In the genomic region with DNA sequence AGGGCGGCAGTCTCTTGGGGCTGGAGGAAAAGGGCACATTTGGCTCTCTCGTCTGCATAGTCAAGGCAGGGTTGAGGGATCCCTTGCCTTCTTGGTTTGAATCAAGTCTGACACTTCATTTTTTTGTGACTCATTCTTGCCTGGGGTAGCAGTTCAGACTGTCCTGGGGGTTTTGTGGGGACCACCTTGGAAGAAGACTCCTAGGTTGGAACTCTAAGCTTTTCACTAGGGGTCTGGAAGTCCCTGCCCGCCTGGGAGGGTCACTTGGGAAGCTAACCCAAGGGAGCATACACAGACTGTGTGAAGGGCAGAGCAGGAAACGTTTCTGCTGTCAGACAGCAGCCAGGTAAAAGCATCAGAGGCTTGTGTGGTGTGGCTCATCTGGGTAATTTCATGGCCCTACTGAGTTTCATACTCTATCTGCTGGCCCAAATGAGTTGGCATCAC, we compare ENCODE assay signal across 15 cellular contexts. TPM values are rescaled to one million over a fixed set of nuclear protein-coding genes. Genes with fewer than 3 reads are reported as not detected.
A peak's percentile ranks its signal among the peaks of the same experiment; 100 is the strongest.
DNase-seq lines count a peak whose midpoint lies in the region; ATAC-seq and TF ChIP-seq lines count a peak whose summit lies in the region.
"Had no signal": no experiment of that assay in that cellular context is flagged by ENCODE, and none has a peak within 500 bp of the region (broad histone marks: within the 10 kb centered on the region; RNA-seq: fewer than 3 reads in every experiment).

No MANE protein-coding gene starts in this region.

- no peak overlapping the region for H3K4me2 ChIP-seq in GM23338

- no peak overlapping the region for H3K27ac ChIP-seq in GM23338 (ENCODE audit: low read depth)
- H3K27ac ChIP-seq: gastroesophageal sphincter had no signal

- no peak overlapping the region for H3K4me3 Mint-ChIP-seq in activated CD4-positive, alpha-beta T cell treated with anti-CD3 and anti-CD28 coated beads for 36 hours
- no peak overlapping the region for H3K4me3 Mint-ChIP-seq in stimulated activated memory B cell treated with anti-CD40 and anti-IgM and Interleukin-4, amounts not matched to agents 10 μg/mL and 1 μg/mL and 100 μg/mL, for 72 hours
- no peak overlapping the region for H3K4me3 Mint-ChIP-seq in GM23338

- CTCF ChIA-PET in activated CD4-positive, alpha-beta T cell treated with anti-CD3 and anti-CD28 coated beads for 36 hours (lab: Charles Lee), result interaction anchor here (0.6 to 2.4 kb wide), 4 partner anchors 10 to 125 kb away, joined by 3 to 7 read pairs (median 3); no protein-coding TSS in a partner anchor

- peaks cover 52% of the 10 kb centered on the region for H3K4me1 Mint-ChIP-seq in activated CD4-positive, alpha-beta T cell treated with anti-CD3 and anti-CD28 coated beads for 36 hours
- peaks cover 68% of the 10 kb centered on the region for H3K4me1 Mint-ChIP-seq in stimulated activated memory B cell treated with anti-CD40 and anti-IgM and Interleukin-4, amounts not matched to agents 10 μg/mL and 1 μg/mL and 100 μg/mL, for 72 hours
- peaks cover 7% of the 10 kb centered on the region; the same call in 1 of the 3 replicates for H3K4me1 Mint-ChIP-seq in GM23338

- no peaks in the 10 kb centered on the region for H3F3A ChIP-seq in GM23338 (replicated peaks; ENCODE audit: low read depth)

- H3K4me3 ChIP-seq in GM23338, result no peak overlapping the region
- H3K4me3 ChIP-seq: cardiac muscle cell, gastroesophageal sphincter had no signal

- H3K36me3 Mint-ChIP-seq in activated CD4-positive, alpha-beta T cell treated with anti-CD3 and anti-CD28 coated beads for 36 hours (ENCODE audit: low read depth), result no peaks in the 10 kb centered on the region
- no peaks in the 10 kb centered on the region for H3K36me3 Mint-ChIP-seq in stimulated activated memory B cell treated with anti-CD40 and anti-IgM and Interleukin-4, amounts not matched to agents 10 μg/mL and 1 μg/mL and 100 μg/mL, for 72 hours
- no peaks in the 10 kb centered on the region for H3K36me3 Mint-ChIP-seq in GM23338 (ENCODE audit: low read depth)

- no peak for TF ChIP-seq CTCF in GM23338 (conservative IDR thresholded peaks at IDR 0.05; ENCODE audit: low read depth in 2 of 2)

- H3K9me3 Mint-ChIP-seq in activated CD4-positive, alpha-beta T cell treated with anti-CD3 and anti-CD28 coated beads for 36 hours (ENCODE audit: low read depth), result no peaks in the 10 kb centered on the region
- no peaks in the 10 kb centered on the region for H3K9me3 Mint-ChIP-seq in stimulated activated memory B cell treated with anti-CD40 and anti-IgM and Interleukin-4, amounts not matched to agents 10 μg/mL and 1 μg/mL and 100 μg/mL, for 72 hours
- H3K9me3 Mint-ChIP-seq in GM23338, result no peaks in the 10 kb centered on the region

- H3K27me3 ChIP-seq in GM23338 (ENCODE audit: insufficient read depth), result no peaks in the 10 kb centered on the region
- H3K27me3 ChIP-seq: cardiac muscle cell, gastroesophageal sphincter had no signal

- ATAC-seq in activated CD4-positive, alpha-beta T cell treated with anti-CD3 and anti-CD28 coated beads for 36 hours, result peak; percentile 96
- peak; percentile 88 for ATAC-seq in stimulated activated memory B cell treated with anti-CD40 and anti-IgM and Interleukin-4, amounts not matched to agents 10 μg/mL and 1 μg/mL and 100 μg/mL, for 72 hours
- no peak for ATAC-seq in GM23338
- ATAC-seq: gastroesophageal sphincter had no signal

- intact Hi-C loops in activated CD4-positive, alpha-beta T cell treated with anti-CD3 and anti-CD28 coated beads for 36 hours (cut with DNase I, micrococcal nuclease), result loop anchor here (1.0 kb wide), 3 partner anchors 20 to 99 kb away; no protein-coding TSS in a partner anchor

- POLR2A ChIA-PET in activated CD4-positive, alpha-beta T cell treated with anti-CD3 and anti-CD28 coated beads for 36 hours (lab: Charles Lee), result no interaction called here

- H3K79me2 ChIP-seq in GM23338 (replicated peaks; ENCODE audit: insufficient read depth), result no peaks in the 10 kb centered on the region

- peaks cover 4% of the 10 kb centered on the region; the same call in 1 of the 2 replicates for H3K4me1 ChIP-seq in GM23338 (ENCODE audit: insufficient read depth)
- H3K4me1 ChIP-seq: Caco-2 had no signal

- no peaks in the 10 kb centered on the region for H4K20me1 ChIP-seq in GM23338 (replicated peaks; ENCODE audit: insufficient read depth)

- H3K36me3 ChIP-seq in GM23338 (ENCODE audit: insufficient read depth), result no peaks in the 10 kb centered on the region
- H3K36me3 ChIP-seq: cardiac muscle cell had no signal

- H3K27me3 Mint-ChIP-seq in activated CD4-positive, alpha-beta T cell treated with anti-CD3 and anti-CD28 coated beads for 36 hours, result no peaks in the 10 kb centered on the region
- H3K27me3 Mint-ChIP-seq in stimulated activated memory B cell treated with anti-CD40 and anti-IgM and Interleukin-4, amounts not matched to agents 10 μg/mL and 1 μg/mL and 100 μg/mL, for 72 hours, result no peaks in the 10 kb centered on the region
- H3K27me3 Mint-ChIP-seq in GM23338 (ENCODE audit: insufficient read depth, low read depth, poor library complexity), result no peaks in the 10 kb centered on the region

- peak; percentile 62 for DNase-seq in activated CD4-positive, alpha-beta T cell treated with anti-CD3 and anti-CD28 coated beads for 36 hours
- DNase-seq in activated CD4-positive, alpha-beta T cell treated with anti-CD3 and anti-CD28 coated beads, Interleukin-2, amount 50 U/mL, for 4 hours, result no peak
- DNase-seq in activated CD8-positive, alpha-beta memory T cell treated with anti-CD3 and anti-CD28 coated beads for 24 hours, result peak; percentile 83
- peak; percentile 6 for DNase-seq in cerebellar cortex (ENCODE audit: low spot score)
- no peak for DNase-seq in NCI-H2029 treated with DMSO at 0.1 percent for 48 hours (lab: John Stamatoyannopoulos, UW)
- DNase-seq in GM23338 (ENCODE audit: low spot score), result no peak
- no peak for DNase-seq in NCI-H446 (lab: John Stamatoyannopoulos, UW)
- DNase-seq: Caco-2, GOT3, NCI-H1436 treated with DMSO at 0.1 percent for 48 hours, NCI-H526 treated with DMSO at 0.1 percent for 48 hours, T-helper 9 cell had no signal

- H3K9me2 ChIP-seq in GM23338 (ENCODE audit: insufficient read depth), result no peaks in the 10 kb centered on the region

- peak overlapping the region; percentile 73 for H3K27ac Mint-ChIP-seq in activated CD4-positive, alpha-beta T cell treated with anti-CD3 and anti-CD28 coated beads for 36 hours
- peak overlapping the region; percentile 48 for H3K27ac Mint-ChIP-seq in stimulated activated memory B cell treated with anti-CD40 and anti-IgM and Interleukin-4, amounts not matched to agents 10 μg/mL and 1 μg/mL and 100 μg/mL, for 72 hours
- H3K27ac Mint-ChIP-seq in GM23338, result no peak overlapping the region

- no peak overlapping the region for H2AFZ ChIP-seq in GM23338

TF ChIP-seq in GM23338, 12 proteins besides CTCF, POLR2A, EP300 and RAD21 (continues in another document):
- TF ChIP-seq POLR2AphosphoS5 (IDR thresholded peaks at IDR 0.05; ENCODE audit: low read depth) (no peak), STAT1 (IDR thresholded peaks at IDR 0.05; ENCODE audit: unreplicated experiment) (no peak), ZNF114 (CRISPR knock-in tag; IDR thresholded peaks at IDR 0.05) (no peak)
- TF ChIP-seq, protein P1, sequence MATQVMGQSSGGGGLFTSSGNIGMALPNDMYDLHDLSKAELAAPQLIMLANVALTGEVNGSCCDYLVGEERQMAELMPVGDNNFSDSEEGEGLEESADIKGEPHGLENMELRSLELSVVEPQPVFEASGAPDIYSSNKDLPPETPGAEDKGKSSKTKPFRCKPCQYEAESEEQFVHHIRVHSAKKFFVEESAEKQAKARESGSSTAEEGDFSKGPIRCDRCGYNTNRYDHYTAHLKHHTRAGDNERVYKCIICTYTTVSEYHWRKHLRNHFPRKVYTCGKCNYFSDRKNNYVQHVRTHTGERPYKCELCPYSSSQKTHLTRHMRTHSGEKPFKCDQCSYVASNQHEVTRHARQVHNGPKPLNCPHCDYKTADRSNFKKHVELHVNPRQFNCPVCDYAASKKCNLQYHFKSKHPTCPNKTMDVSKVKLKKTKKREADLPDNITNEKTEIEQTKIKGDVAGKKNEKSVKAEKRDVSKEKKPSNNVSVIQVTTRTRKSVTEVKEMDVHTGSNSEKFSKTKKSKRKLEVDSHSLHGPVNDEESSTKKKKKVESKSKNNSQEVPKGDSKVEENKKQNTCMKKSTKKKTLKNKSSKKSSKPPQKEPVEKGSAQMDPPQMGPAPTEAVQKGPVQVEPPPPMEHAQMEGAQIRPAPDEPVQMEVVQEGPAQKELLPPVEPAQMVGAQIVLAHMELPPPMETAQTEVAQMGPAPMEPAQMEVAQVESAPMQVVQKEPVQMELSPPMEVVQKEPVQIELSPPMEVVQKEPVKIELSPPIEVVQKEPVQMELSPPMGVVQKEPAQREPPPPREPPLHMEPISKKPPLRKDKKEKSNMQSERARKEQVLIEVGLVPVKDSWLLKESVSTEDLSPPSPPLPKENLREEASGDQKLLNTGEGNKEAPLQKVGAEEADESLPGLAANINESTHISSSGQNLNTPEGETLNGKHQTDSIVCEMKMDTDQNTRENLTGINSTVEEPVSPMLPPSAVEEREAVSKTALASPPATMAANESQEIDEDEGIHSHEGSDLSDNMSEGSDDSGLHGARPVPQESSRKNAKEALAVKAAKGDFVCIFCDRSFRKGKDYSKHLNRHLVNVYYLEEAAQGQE (IDR thresholded peaks at IDR 0.05; ENCODE audit: unreplicated experiment), result no peak

RNA-seq across cellular contexts. Expression of a gene that starts 11.2 kb away (rescaled TPM):
- total RNA-seq in activated CD4-positive, alpha-beta T cell treated with anti-CD3 and anti-CD28 coated beads for 36 hours, result 1 to 10 TPM; 4.3 to 6.9 TPM
- total RNA-seq in GM23338 (2014; rRNA removed; shearing (Covaris generic)), result 4.1 and 4.6 TPM in 2 replicates
- polyA plus RNA-seq in GM23338 (2016; fragmentation: Nextera tagmentation; extraction: Ambion mirVana), result 2.1 and 5.2 TPM in 2 replicates

Comparison
In these comparisons a context has a peak if more than half of its experiments do, and no peak if none do; other contexts are left out.
1. DNase-seq: peak in activated CD4-positive, alpha-beta T cell treated with anti-CD3 and anti-CD28 coated beads for 36 hours (single experiment), activated CD8-positive, alpha-beta memory T cell treated with anti-CD3 and anti-CD28 coated beads for 24 hours (single experiment) and cerebellar cortex (single experiment); none in activated CD4-positive, alpha-beta T cell treated with anti-CD3 and anti-CD28 coated beads, Interleukin-2, amount 50 U/mL, for 4 hours (0 of 2), NCI-H2029 treated with DMSO at 0.1 percent for 48 hours (single experiment), GM23338 (single experiment) and NCI-H446 (0 of 2).